17 cellular contexts compared by ENCODE assay signal in genomic region chr9:97534961-97535594, GRCh38.
"Had no signal": no experiment of that assay in that cellular context is flagged by ENCODE, and none has a peak within 500 bp of the region (broad histone marks: within the 10 kb centered on the region; RNA-seq: fewer than 3 reads in every experiment).

No MANE protein-coding gene starts in this region.

- H3K27me3 ChIP-seq: ascending aorta, breast epithelium, testis had no signal

- DNase-seq: activated CD4-positive, alpha-beta memory T cell treated with anti-CD3 and anti-CD28 coated beads, Interleukin-2, amount 10 ng/mL, durations not matched to agents 7 days and 5 days; activated CD4-positive, alpha-beta T cell treated with anti-CD3 and anti-CD28 coated beads for 48 hours; activated CD4-positive, CD25-positive, alpha-beta regulatory T cell; activated CD8-positive, alpha-beta memory T cell treated with anti-CD3 and anti-CD28 coated beads, Interleukin-2, amount 10 ng/mL, durations not matched to agents 7 days and 5 days; activated naive CD4-positive, alpha-beta T cell treated with anti-CD3 and anti-CD28 coated beads, Interleukin-2, amount 50 U/mL, for 16 hours; effector CD4-positive, alpha-beta T cell; lower lobe of right lung; occipital lobe; retina; stimulated activated CD4-positive, alpha-beta T cell treated with anti-CD3 and anti-CD28 coated beads, Interleukin-2, amount 100 ng/mL, for 48 hours; stimulated activated naive CD8-positive, alpha-beta T cell treated with anti-CD3 and anti-CD28 coated beads, Interleukin-15, amount 100 ng/mL, for 72 hours; T1000; testis had no signal

- H3K4me3 ChIP-seq: ascending aorta, breast epithelium, lower lobe of right lung, skin epidermis, testis had no signal

- H3K9me3 ChIP-seq: ascending aorta, testis had no signal

- H3K4me1 ChIP-seq: breast epithelium, lower lobe of right lung had no signal

- ATAC-seq: activated CD8-positive, alpha-beta memory T cell treated with anti-CD3 and anti-CD28 coated beads, Interleukin-2, amount 10 ng/mL, durations not matched to agents 7 days and 5 days; activated T-helper 17 cell treated with anti-CD3 and anti-CD28 coated beads, Interleukin-2, amount 50 U/mL, for 72 hours; stimulated activated naive CD8-positive, alpha-beta T cell treated with anti-CD3 and anti-CD28 coated beads, Interleukin-15, amount 100 ng/mL, for 72 hours had no signal

- H3K27ac ChIP-seq: lower lobe of right lung, skin epidermis had no signal

- H3K36me3 ChIP-seq: breast epithelium, lower lobe of right lung had no signal
